In genomic region chr6:83615025-83615999, GRCh38 we compare ENCODE assay signal across 9 cellular contexts.
A peak's percentile ranks its signal among the peaks of the same experiment; 100 is the strongest.
DNase-seq lines count a peak whose midpoint lies in the region; ATAC-seq and TF ChIP-seq lines count a peak whose summit lies in the region.
"Had no signal": no experiment of that assay in that cellular context is flagged by ENCODE, and none has a peak within 500 bp of the region (broad histone marks: within the 10 kb centered on the region; RNA-seq: fewer than 3 reads in every experiment).

No MANE protein-coding gene starts in this region.

- no peak overlapping the region for H2AK5ac ChIP-seq in mesenchymal stem cell (ENCODE audit: low read length, severe bottlenecking)

- H3K27ac ChIP-seq in mesenchymal stem cell (ENCODE audit: low read length, poor library complexity, severe bottlenecking), result no peak overlapping the region

- no peak overlapping the region for H3K9ac ChIP-seq in mesenchymal stem cell (ENCODE audit: low read length)

- H3K9me3 Mint-ChIP-seq in brain, result no peaks in the 10 kb centered on the region
- no peaks in the 10 kb centered on the region for H3K9me3 Mint-ChIP-seq in stimulated activated memory B cell treated with anti-CD40 and anti-IgM and Interleukin-4, amounts not matched to agents 10 μg/mL and 1 μg/mL and 100 μg/mL, for 72 hours

- no peak overlapping the region for H2BK12ac ChIP-seq in mesenchymal stem cell (ENCODE audit: low read length in 2 of 2)

- H3K9me3 ChIP-seq in mesenchymal stem cell (ENCODE audit: control insufficient read depth, low read length), result no peaks in the 10 kb centered on the region

- no peaks in the 10 kb centered on the region for H3K36me3 Mint-ChIP-seq in brain
- no peaks in the 10 kb centered on the region for H3K36me3 Mint-ChIP-seq in stimulated activated memory B cell treated with anti-CD40 and anti-IgM and Interleukin-4, amounts not matched to agents 10 μg/mL and 1 μg/mL and 100 μg/mL, for 72 hours
- H3K36me3 Mint-ChIP-seq: activated naive CD8-positive, alpha-beta T cell had no signal

- no peak overlapping the region for H2BK120ac ChIP-seq in mesenchymal stem cell (ENCODE audit: low read depth, low read length)

- H3K4me3 ChIP-seq in mesenchymal stem cell (ENCODE audit: insufficient read depth in 1 of 2, low read depth in 1 of 2, low read length in 2 of 2), result no peak overlapping the region

- peak; percentile 42 for DNase-seq in NCI-H82 (lab: John Stamatoyannopoulos, UW)
- no peak for DNase-seq in NCI-H82 treated with DMSO at 0.1 percent for 48 hours (lab: John Stamatoyannopoulos, UW; ENCODE audit: unreplicated experiment)
- DNase-seq in NCI-H345 treated with DMSO at 0.1 percent for 48 hours (lab: John Stamatoyannopoulos, UW; ENCODE audit: unreplicated experiment), result peak; percentile 20
- peak; percentile 47 for DNase-seq in mesenchymal stem cell
- DNase-seq in mesenteric fat pad (ENCODE audit: low spot score), result no peak

- no peaks in the 10 kb centered on the region for H3K79me1 ChIP-seq in mesenchymal stem cell (replicated peaks; ENCODE audit: low read length, poor library complexity, severe bottlenecking)

- no peaks in the 10 kb centered on the region for H3K27me3 Mint-ChIP-seq in brain
- no peaks in the 10 kb centered on the region for H3K27me3 Mint-ChIP-seq in stimulated activated memory B cell treated with anti-CD40 and anti-IgM and Interleukin-4, amounts not matched to agents 10 μg/mL and 1 μg/mL and 100 μg/mL, for 72 hours
- H3K27me3 Mint-ChIP-seq: activated naive CD8-positive, alpha-beta T cell had no signal

- no peak overlapping the region for H4K91ac ChIP-seq in mesenchymal stem cell (ENCODE audit: low read length)

- H3K4me2 ChIP-seq in mesenchymal stem cell (ENCODE audit: low read length, poor library complexity, severe bottlenecking), result no peak overlapping the region

- peak; percentile 56 for ATAC-seq in HG02678 (IDR thresholded peaks at IDR 0.05; ENCODE audit: unreplicated experiment)
- no peak for ATAC-seq in stimulated activated memory B cell treated with anti-CD40 and anti-IgM and Interleukin-4, amounts not matched to agents 10 μg/mL and 1 μg/mL and 100 μg/mL, for 72 hours

- peak; percentile 72 to 82 for TF ChIP-seq CTCF in brain (conservative IDR thresholded peaks at IDR 0.05)

- H2BK15ac ChIP-seq in mesenchymal stem cell (ENCODE audit: low read depth, poor library complexity, severe bottlenecking), result no peak overlapping the region

- H2BK5ac ChIP-seq in mesenchymal stem cell (ENCODE audit: low read depth, low read length, poor library complexity, severe bottlenecking), result no peak overlapping the region

- H3K27me3 ChIP-seq in mesenchymal stem cell (ENCODE audit: control insufficient read depth in 1 of 2, insufficient read depth in 1 of 2, low read length in 2 of 2), result no peaks in the 10 kb centered on the region

- H4K8ac ChIP-seq in mesenchymal stem cell (ENCODE audit: low read length), result no peak overlapping the region

- H3K23ac ChIP-seq in mesenchymal stem cell (ENCODE audit: low read length in 2 of 2), result no peak overlapping the region

- H3K18ac ChIP-seq in mesenchymal stem cell (ENCODE audit: low read depth in 1 of 2, low read length in 2 of 2), result no peak overlapping the region

- H2AFZ ChIP-seq in mesenchymal stem cell (ENCODE audit: low read depth, low read length), result no peak overlapping the region

- no peaks in the 10 kb centered on the region for H3K4me1 ChIP-seq in mesenchymal stem cell (ENCODE audit: control insufficient read depth, insufficient read depth, low read depth, low read length)

- H3K14ac ChIP-seq in mesenchymal stem cell (ENCODE audit: low read length in 2 of 2), result no peak overlapping the region

- H3K36me3 ChIP-seq in mesenchymal stem cell (ENCODE audit: control insufficient read depth in 1 of 2, insufficient read depth in 2 of 2, low read depth in 1 of 2, low read length in 2 of 2), result no peaks in the 10 kb centered on the region

- H3K4ac ChIP-seq in mesenchymal stem cell (ENCODE audit: low read depth in 1 of 2, low read length in 2 of 2), result no peak overlapping the region

- H3K4me1 Mint-ChIP-seq in brain, result peaks cover 6% of the 10 kb centered on the region
- no peaks in the 10 kb centered on the region for H3K4me1 Mint-ChIP-seq in stimulated activated memory B cell treated with anti-CD40 and anti-IgM and Interleukin-4, amounts not matched to agents 10 μg/mL and 1 μg/mL and 100 μg/mL, for 72 hours

- no peak overlapping the region for H3K4me3 Mint-ChIP-seq in brain
- no peak overlapping the region for H3K4me3 Mint-ChIP-seq in stimulated activated memory B cell treated with anti-CD40 and anti-IgM and Interleukin-4, amounts not matched to agents 10 μg/mL and 1 μg/mL and 100 μg/mL, for 72 hours
- H3K4me3 Mint-ChIP-seq: activated naive CD8-positive, alpha-beta T cell had no signal

- 68% methylated on average over 4 of the region's 6 CpGs for WGBS in mesenchymal stem cell

- peak overlapping the region in 2 of 5 experiments; percentile 4 to 76 for H3K27ac Mint-ChIP-seq in brain
- H3K27ac Mint-ChIP-seq in stimulated activated memory B cell treated with anti-CD40 and anti-IgM and Interleukin-4, amounts not matched to agents 10 μg/mL and 1 μg/mL and 100 μg/mL, for 72 hours, result no peak overlapping the region
- H3K27ac Mint-ChIP-seq: activated naive CD8-positive, alpha-beta T cell had no signal

Comparison
In these comparisons a context has a peak if more than half of its experiments do, and no peak if none do; other contexts are left out.
1. DNase-seq: peak in NCI-H82 (single experiment), NCI-H345 treated with DMSO at 0.1 percent for 48 hours (single experiment) and mesenchymal stem cell (single experiment); none in NCI-H82 treated with DMSO at 0.1 percent for 48 hours (single experiment) and mesenteric fat pad (single experiment).